In the genomic region with DNA sequence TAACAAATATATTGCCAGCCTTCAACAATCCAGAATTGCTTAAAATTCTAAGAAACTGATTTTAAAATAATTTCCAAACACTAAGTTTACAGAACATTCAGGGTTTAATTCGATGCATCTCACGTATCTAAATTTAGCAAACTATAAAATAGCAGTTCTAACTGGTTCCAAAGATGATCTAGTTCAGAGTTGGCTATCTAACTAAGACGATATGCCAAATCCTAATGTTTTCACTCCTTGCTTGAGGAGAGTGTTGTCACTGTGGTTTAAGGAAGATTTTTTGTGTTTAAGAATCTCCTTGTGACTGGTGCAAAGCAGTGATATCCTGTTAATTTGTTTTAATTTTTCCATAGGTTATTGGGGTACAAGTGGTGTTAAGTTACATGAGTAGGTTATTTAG, we compare ENCODE assay signal across 20 cellular contexts.
"Had no signal": no experiment of that assay in that cellular context is flagged by ENCODE, and none has a peak within 500 bp of the region (broad histone marks: within the 10 kb centered on the region; RNA-seq: fewer than 3 reads in every experiment).

No MANE protein-coding gene starts in this region.

- H3K4me3 Mint-ChIP-seq: mesothelial cell of epicardium had no signal

- ATAC-seq: gastrocnemius medialis, heart right ventricle, left cardiac atrium, left lung, left ventricle myocardium superior, lower lobe of right lung, mucosa of descending colon had no signal

- DNase-seq: dermis blood vessel endothelial cell; dorsolateral prefrontal cortex; effector CD4-positive, alpha-beta T cell; effector memory CD4-positive, alpha-beta T cell; foreskin fibroblast; foreskin melanocyte; gastrocnemius medialis; glutamatergic neuron; head of caudate nucleus; heart right ventricle; hippocampal formation; left cardiac atrium; left lung; left ventricle myocardium superior; lower lobe of right lung; mesenchymal stem cell; mucosa of descending colon had no signal

- H3K27ac ChIP-seq: coronary artery, dorsolateral prefrontal cortex, gastrocnemius medialis, heart right ventricle, left lung, lower lobe of right lung had no signal

- H3K36me3 Mint-ChIP-seq: mesothelial cell of epicardium had no signal

- H3K27me3 ChIP-seq: esophagus muscularis mucosa, gastrocnemius medialis, left lung had no signal

- H3K4me1 ChIP-seq: gastrocnemius medialis, heart right ventricle, left lung, lower lobe of right lung had no signal

- H3K27ac Mint-ChIP-seq: mesothelial cell of epicardium had no signal

- H3K36me3 ChIP-seq: esophagus muscularis mucosa, gastrocnemius medialis, heart right ventricle, left lung, lower lobe of right lung had no signal

- H3K4me3 ChIP-seq: coronary artery, dorsolateral prefrontal cortex, esophagus muscularis mucosa, gastrocnemius medialis, heart right ventricle, left lung, lower lobe of right lung, mucosa of descending colon had no signal

- H3K9me3 ChIP-seq: esophagus muscularis mucosa, gastrocnemius medialis, lower lobe of right lung, mucosa of descending colon had no signal
